Comparison of ENCODE assay signal across 1 cellular context in genomic region chr7:151228024-151228866, GRCh38.
TF ChIP-seq lines count a peak whose summit lies in the region.

No MANE protein-coding gene starts in this region.

TF ChIP-seq in endothelial cell of umbilical vein, 7 proteins besides CTCF, POLR2A, EP300 and RAD21:
- TF ChIP-seq MAX (IDR thresholded peaks at IDR 0.05; ENCODE audit: insufficient read depth, insufficient read length) (no peak), EZH2 (IDR thresholded peaks at IDR 0.05; ENCODE audit: borderline replicate concordance, low read depth, low read length, severe bottlenecking) (no peak), POLR2AphosphoS5 (IDR thresholded peaks at IDR 0.05; ENCODE audit: insufficient read depth, low read depth, low read length) (no peak), JUN (IDR thresholded peaks at IDR 0.05; ENCODE audit: borderline replicate concordance, insufficient read depth, insufficient read length, low read depth) (no peak), MYC (IDR thresholded peaks at IDR 0.05; ENCODE audit: low read depth, low read length) (no peak), GATA2 (IDR thresholded peaks at IDR 0.05; ENCODE audit: insufficient read depth, insufficient read length, low read depth, low read length) (no peak), FOS (IDR thresholded peaks at IDR 0.05; ENCODE audit: borderline replicate concordance, insufficient read depth, low read length) (no peak)
